28 cellular contexts compared by ENCODE assay signal in genomic region chr19:13137290-13137794, GRCh38.
"Had no signal": no experiment of that assay in that cellular context is flagged by ENCODE, and none has a peak within 500 bp of the region (broad histone marks: within the 10 kb centered on the region; RNA-seq: fewer than 3 reads in every experiment).

No MANE protein-coding gene starts in this region.

- H3K9me3 Mint-ChIP-seq: activated B cell treated with CpG ODN at 0.5 μM for 24 hours; activated CD8-positive, alpha-beta T cell treated with anti-CD3 and anti-CD28 coated beads for 36 hours; activated T-cell treated with anti-CD3 and anti-CD28 coated beads, Interleukin-2, amount 50 U/mL, for 72 hours; T-cell; T-helper 1 cell treated with Interleukin-12 subunit alpha and Interleukin-12 subunit beta and Interleukin-4 antibody, amounts not matched to agents 30 μg/mL and 1 μg/mL, for 36 hours had no signal

- H3K27ac Mint-ChIP-seq: activated B cell treated with CpG ODN at 0.5 μM for 24 hours; activated CD8-positive, alpha-beta T cell treated with anti-CD3 and anti-CD28 coated beads for 36 hours; activated naive CD8-positive, alpha-beta T cell; activated T-cell treated with anti-CD3 and anti-CD28 coated beads, Interleukin-2, amount 50 U/mL, for 72 hours; T-cell; T-helper 1 cell treated with Interleukin-12 subunit alpha and Interleukin-12 subunit beta and Interleukin-4 antibody, amounts not matched to agents 30 μg/mL and 1 μg/mL, for 36 hours had no signal

- H3K4me3 Mint-ChIP-seq: activated B cell treated with CpG ODN at 0.5 μM for 24 hours; activated CD8-positive, alpha-beta T cell treated with anti-CD3 and anti-CD28 coated beads for 36 hours; activated naive CD8-positive, alpha-beta T cell; activated T-cell treated with anti-CD3 and anti-CD28 coated beads, Interleukin-2, amount 50 U/mL, for 72 hours; T-cell; T-helper 1 cell treated with Interleukin-12 subunit alpha and Interleukin-12 subunit beta and Interleukin-4 antibody, amounts not matched to agents 30 μg/mL and 1 μg/mL, for 36 hours had no signal

- H3K9me3 ChIP-seq: body of pancreas, colonic mucosa had no signal

- H3K4me1 ChIP-seq: body of pancreas, colonic mucosa had no signal

- FAIRE-seq: endometrium, frontal cortex had no signal

- H3K4me3 ChIP-seq: body of pancreas, colonic mucosa had no signal

- H3K27me3 ChIP-seq: body of pancreas, colonic mucosa had no signal

- DNase-seq: activated B cell treated with CpG ODN at 0.5 μM for 24 hours; activated CD4-positive, alpha-beta T cell treated with anti-CD3 and anti-CD28 coated beads for 48 hours; activated CD4-positive, alpha-beta T cell treated with anti-CD3 and anti-CD28 coated beads, Interleukin-2, amount 50 U/mL, for 1 hour; activated CD4-positive, alpha-beta T cell treated with anti-CD3 and anti-CD28 coated beads, Interleukin-2, amount 50 U/mL, for 48 hours; activated CD8-positive, alpha-beta memory T cell treated with anti-CD3 and anti-CD28 coated beads for 24 hours; activated CD8-positive, alpha-beta T cell treated with anti-CD3 and anti-CD28 coated beads for 36 hours; activated gamma-delta T cell treated with Interleukin-2 at 50 U/mL for 16 hours; activated naive CD4-positive, alpha-beta T cell treated with anti-CD3 and anti-CD28 coated beads, Interleukin-2, amount 50 U/mL, for 16 hours; activated naive CD4-positive, alpha-beta T cell treated with Interleukin-2 at 50 U/mL for 16 hours; activated T-cell treated with anti-CD3 and anti-CD28 coated beads, Interleukin-2, amount 50 U/mL, for 1 hour; activated T-cell treated with anti-CD3 and anti-CD28 coated beads, Interleukin-2, amount 50 U/mL, for 72 hours; amniotic stem cell; anterior cingulate cortex; body of pancreas; cerebellar nuclear complex; colonic mucosa; effector CD8-positive, alpha-beta T cell; foreskin fibroblast; head of caudate nucleus; T-cell; T-helper 9 cell; WERI-Rb-1 had no signal

- H3K27me3 Mint-ChIP-seq: activated B cell treated with CpG ODN at 0.5 μM for 24 hours; activated CD8-positive, alpha-beta T cell treated with anti-CD3 and anti-CD28 coated beads for 36 hours; activated naive CD8-positive, alpha-beta T cell; T-cell had no signal

- H3K36me3 ChIP-seq: colonic mucosa had no signal

- ATAC-seq: activated CD4-positive, CD25-positive, alpha-beta regulatory T cell treated with anti-CD3 and anti-CD28 coated beads, Interleukin-2, amount 50 U/mL, for 24 hours; activated CD8-positive, alpha-beta T cell treated with anti-CD3 and anti-CD28 coated beads for 36 hours; activated T-cell treated with anti-CD3 and anti-CD28 coated beads, Interleukin-2, amount 50 U/mL, for 72 hours; body of pancreas; esophagus mucosa; T-cell had no signal

- H3K27ac ChIP-seq: body of pancreas, colonic mucosa, WERI-Rb-1 had no signal

- H3K36me3 Mint-ChIP-seq: activated naive CD8-positive, alpha-beta T cell had no signal
